In the genomic region with DNA sequence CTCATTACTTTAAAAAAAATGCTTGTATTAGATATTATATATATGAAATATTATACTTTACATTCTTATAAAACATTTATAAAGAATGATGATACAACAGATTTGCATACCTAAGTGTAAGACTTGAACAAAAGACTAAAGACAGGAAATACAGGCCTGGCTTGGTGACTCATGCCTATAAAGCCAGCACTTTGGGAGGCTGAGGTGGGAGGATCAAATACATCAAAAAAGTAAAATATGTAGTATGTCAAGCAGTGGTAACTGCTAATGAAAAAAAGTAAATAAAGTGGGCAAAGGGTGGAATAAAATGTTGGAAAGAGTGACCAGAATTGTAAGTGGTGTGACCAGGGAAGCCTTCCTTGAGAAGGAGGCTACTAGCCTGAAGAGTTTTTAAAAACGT, we compare ENCODE assay signal across 14 cellular contexts.
DNase-seq lines count a peak whose midpoint lies in the region; ATAC-seq, FAIRE-seq and TF ChIP-seq lines count a peak whose summit lies in the region.
"Had no signal": no experiment of that assay in that cellular context is flagged by ENCODE, and none has a peak within 500 bp of the region (broad histone marks: within the 10 kb centered on the region; RNA-seq: fewer than 3 reads in every experiment).

No MANE protein-coding gene starts in this region.

- H2AK5ac ChIP-seq in H1 (ENCODE audit: low read depth, low read length) = no peak overlapping the region

- H4K91ac ChIP-seq in H1 (replicated peaks; ENCODE audit: insufficient read length, low read length) = no peak overlapping the region

- BruUV-seq in PC-3 (replicated peaks; lab: Mats Ljungman, UMichigan) = no TSS peak

- no peak for TF ChIP-seq RAD21 in H1 (IDR thresholded peaks at IDR 0.05 in 1 of 2, conservative IDR thresholded peaks at IDR 0.05 in 1 of 2; ENCODE audit: low read depth in 2 of 2, low read length in 2 of 2)

- H2BK20ac ChIP-seq in H1 (ENCODE audit: low read length) = no peak overlapping the region

- H3K56ac ChIP-seq in H1 (replicated peaks; ENCODE audit: insufficient read length, low read depth, low read length) = no peak overlapping the region

- 93% methylated on average over 1 of the region's 1 CpG; no CpG with 5 or more reads in 1 of the 2 experiments for WGBS in H1 (ENCODE audit: extremely low coverage in 1 of 2, insufficient coverage in 1 of 2, insufficient read length in 1 of 2, insufficient replicate concordance in 2 of 2, low coverage in 1 of 2, low lambda C conversion rate in 2 of 2, missing lambda C conversion rate in 1 of 2), 2 experiments
- 70% methylated on average over 1 of the region's 1 CpG for WGBS in smooth muscle cell (ENCODE audit: low lambda C conversion rate)
- 95 to 97% methylated on average over 1 of the region's 1 CpG for WGBS in heart right ventricle, 2 donors

- H3K4ac ChIP-seq in H1 (replicated peaks; ENCODE audit: insufficient read length, low read depth, low read length) = no peak overlapping the region

- H3K14ac ChIP-seq in H1 (ENCODE audit: insufficient read length) = no peak overlapping the region

- no peaks in the 10 kb centered on the region for H3K9me2 ChIP-seq in PC-3 (replicated peaks; ENCODE audit: low read length)

- H3K79me1 ChIP-seq in H1 (ENCODE audit: low read depth, low read length) = no peaks in the 10 kb centered on the region; the same call in 1 of the 2 replicates

- H4K5ac ChIP-seq in H1 (ENCODE audit: insufficient read length, low read depth, low read length) = no peak overlapping the region

- no peak overlapping the region for H3K18ac ChIP-seq in H1 (ENCODE audit: extremely low read depth, low read length)

- no peak for FAIRE-seq in H1 (lab: Jason Lieb, UNC)
- no peak for FAIRE-seq in GM12891 (lab: Jason Lieb, UNC)
- FAIRE-seq: GM18507 had no signal

- no peak overlapping the region for H2BK15ac ChIP-seq in H1 (ENCODE audit: low read length)

- no peak overlapping the region for H3K23ac ChIP-seq in H1 (ENCODE audit: insufficient read length)

- H4K20me1 ChIP-seq in PC-3 (ENCODE audit: low read length) (no peaks in the 10 kb centered on the region), H1 (replicated peaks in 1 of 2; ENCODE audit: control insufficient read depth in 1 of 2, insufficient read depth in 2 of 2, low read length in 2 of 2) (no peaks in the 10 kb centered on the region), smooth muscle cell (ENCODE audit: low read depth) (no peaks in the 10 kb centered on the region)

- H3K9me3 ChIP-seq in PC-3 (ENCODE audit: low read length) = no peaks in the 10 kb centered on the region
- peaks cover 5 to 6% of the 10 kb centered on the region in 2 experiments; a peak in 3 of 4 replicates for H3K9me3 ChIP-seq in H1 (ENCODE audit: insufficient read depth in 2 of 2, low read depth in 1 of 2, low read length in 1 of 2)
- H3K9me3 ChIP-seq in smooth muscle cell (replicated peaks; ENCODE audit: low read depth) = no peaks in the 10 kb centered on the region
- peaks cover 0 to 7% (median 0%) of the 10 kb centered on the region in 11 donors for H3K9me3 ChIP-seq in heart right ventricle

- H3K23me2 ChIP-seq in H1 (ENCODE audit: low read depth, low read length) = no peaks in the 10 kb centered on the region; the same call in 1 of the 2 replicates

- no peak overlapping the region for H2BK5ac ChIP-seq in H1 (ENCODE audit: low read depth, low read length)

- CTCF ChIA-PET in PC-3 (lab: Charles Lee) = no interaction called here
- CTCF ChIA-PET in H1 (lab: Charles Lee; ENCODE audit: partially characterized antibody) = no interaction called here

- DNase-seq in activated CD4-positive, alpha-beta T cell treated with anti-CD3 and anti-CD28 coated beads for 48 hours = peak; percentile 4
- DNase-seq in activated CD4-positive, alpha-beta T cell treated with anti-CD3 and anti-CD28 coated beads for 1 hour = no peak
- DNase-seq in PC-3 = peak; percentile 77
- DNase-seq in H1 (ENCODE audit: low read depth in 1 of 2, low spot score in 2 of 2) = no peak
- no peak for DNase-seq in smooth muscle cell (lab: John Stamatoyannopoulos, UW; ENCODE audit: unreplicated experiment)
- DNase-seq in GM12891 (ENCODE audit: insufficient read length, low spot score) = no peak
- no peak for DNase-seq in NCI-H1417 treated with DMSO at 0.1 percent for 48 hours (lab: John Stamatoyannopoulos, UW)
- DNase-seq in heart right ventricle = no peak
- DNase-seq: activated CD8-positive, alpha-beta memory T cell treated with anti-CD3 and anti-CD28 coated beads for 24 hours; effector CD8-positive, alpha-beta T cell; hypothalamus; NCI-H1694 treated with DMSO at 0.1 percent for 48 hours had no signal

- POLR2A ChIA-PET in PC-3 (lab: Charles Lee; ENCODE audit: unreplicated experiment) = no interaction called here
- POLR2A ChIA-PET in H1 (lab: Charles Lee; ENCODE audit: partially characterized antibody) = no interaction called here

- TF ChIP-seq EP300 in H1 (IDR thresholded peaks at IDR 0.05; ENCODE audit: borderline replicate concordance in 1 of 2, low read depth in 2 of 2, low read length in 2 of 2) = no peak

- intact Hi-C loops in PC-3 (cut with micrococcal nuclease) = loop anchor here (10.0 kb wide), 1 partner anchor 90 kb away; no protein-coding TSS in a partner anchor
- intact Hi-C loops in heart right ventricle (cut with DNase I) = no loop called here

- no peaks in the 10 kb centered on the region for H3K36me3 ChIP-seq in PC-3 (ENCODE audit: low read depth, low read length)
- peaks cover 0 to 3% (median under 1%) of the 10 kb centered on the region in 4 experiments; a peak in 3 of 8 replicates for H3K36me3 ChIP-seq in H1 (ENCODE audit: control insufficient read depth in 2 of 4, insufficient read depth in 4 of 4, low read length in 3 of 4)
- H3K36me3 ChIP-seq in smooth muscle cell (ENCODE audit: low read depth) = no peaks in the 10 kb centered on the region
- H3K36me3 ChIP-seq in heart right ventricle = peaks cover 0 to 6% (median 0%) of the 10 kb centered on the region in 9 donors

- H3K4me1 ChIP-seq in PC-3 (ENCODE audit: insufficient read depth, low read length) (peaks cover 13% of the 10 kb centered on the region), H1 (replicated peaks in 1 of 4; ENCODE audit: control insufficient read depth in 3 of 4, insufficient read depth in 4 of 4, low read length in 3 of 4) (peaks cover 0 to 3% (median 0%) of the 10 kb centered on the region in 4 experiments; a peak in 1 of 7 replicates), smooth muscle cell (ENCODE audit: low read depth) (no peaks in the 10 kb centered on the region), heart right ventricle (no peaks in the 10 kb centered on the region)
- H3K4me1 ChIP-seq: parathyroid adenoma had no signal

- H2AFZ ChIP-seq in PC-3 (ENCODE audit: low read length) = no peak overlapping the region
- H2AFZ ChIP-seq in H1 (ENCODE audit: low read length) = no peak overlapping the region
- no peak overlapping the region for H2AFZ ChIP-seq in smooth muscle cell (ENCODE audit: low read depth)
- H2AFZ ChIP-seq: parathyroid adenoma had no signal

- H3K9ac ChIP-seq in PC-3 (ENCODE audit: low read length) (no peak overlapping the region), H1 (replicated peaks in 1 of 4; ENCODE audit: extremely low read depth in 1 of 4, low read depth in 3 of 4, low read length in 3 of 4) (no peak overlapping the region), smooth muscle cell (ENCODE audit: low read depth) (no peak overlapping the region)
- H3K9ac ChIP-seq: parathyroid adenoma had no signal

- no peak for TF ChIP-seq CTCF in PC-3 (conservative IDR thresholded peaks at IDR 0.05; ENCODE audit: low read depth, low read length)
- TF ChIP-seq CTCF in H1 (IDR thresholded peaks at IDR 0.05; ENCODE audit: control extremely low read depth in 1 of 3, insufficient read depth in 1 of 3, low read depth in 1 of 3, low read length in 3 of 3) = no peak
- no peak for TF ChIP-seq CTCF in smooth muscle cell (IDR thresholded peaks at IDR 0.05; ENCODE audit: borderline replicate concordance, insufficient read depth, poor library complexity, severe bottlenecking)
- TF ChIP-seq CTCF in heart right ventricle (IDR thresholded peaks at IDR 0.05) = no peak

- no peak overlapping the region for H3K27ac ChIP-seq in PC-3 (ENCODE audit: low read length)
- H3K27ac ChIP-seq in H1 (ENCODE audit: low read depth, low read length) = no peak overlapping the region
- peak overlapping the region; percentile 68 for H3K27ac ChIP-seq in smooth muscle cell (ENCODE audit: low read depth)
- no peak overlapping the region for H3K27ac ChIP-seq in heart right ventricle
- H3K27ac ChIP-seq: parathyroid adenoma had no signal

- H3K4me3 ChIP-seq in PC-3 (ENCODE audit: low read length) = no peak overlapping the region
- H3K4me3 ChIP-seq in H1 (ENCODE audit: extremely low read depth in 1 of 4, insufficient read depth in 2 of 4, low read depth in 3 of 4, low read length in 4 of 4) = no peak overlapping the region
- no peak overlapping the region for H3K4me3 ChIP-seq in smooth muscle cell
- no peak overlapping the region for H3K4me3 ChIP-seq in heart right ventricle

- no peaks in the 10 kb centered on the region for H3K27me3 ChIP-seq in PC-3 (ENCODE audit: low read length)
- no peaks in the 10 kb centered on the region for H3K27me3 ChIP-seq in H1 (replicated peaks in 1 of 4; ENCODE audit: control insufficient read depth in 3 of 4, extremely low read depth in 1 of 4, insufficient read depth in 3 of 4, low read length in 3 of 4)
- no peaks in the 10 kb centered on the region for H3K27me3 ChIP-seq in smooth muscle cell (ENCODE audit: low read depth)
- no peaks in the 10 kb centered on the region for H3K27me3 ChIP-seq in heart right ventricle

- TF ChIP-seq POLR2A in H1 (IDR thresholded peaks at IDR 0.05; ENCODE audit: control extremely low read depth in 1 of 2, low read depth in 2 of 2, low read length in 2 of 2) (no peak), GM12891 (IDR thresholded peaks at IDR 0.05; ENCODE audit: low read depth, low read length) (no peak)

- H2BK120ac ChIP-seq in H1 (replicated peaks; ENCODE audit: low read depth, low read length) = no peak overlapping the region

- peak; percentile 97 for ATAC-seq in PC-3
- ATAC-seq in heart right ventricle = no peak

- no peak overlapping the region for H2BK12ac ChIP-seq in H1 (ENCODE audit: low read depth, low read length)

- H3K79me2 ChIP-seq in PC-3 (ENCODE audit: low read length) (no peaks in the 10 kb centered on the region), H1 (ENCODE audit: control insufficient read depth in 1 of 2, insufficient read depth in 2 of 2, low read length in 2 of 2) (no peaks in the 10 kb centered on the region), smooth muscle cell (ENCODE audit: low read depth) (no peaks in the 10 kb centered on the region)
- H3K79me2 ChIP-seq: parathyroid adenoma had no signal

- H3K4me2 ChIP-seq in PC-3 (ENCODE audit: low read length) (peak overlapping the region; percentile 22; the same call in 1 of the 2 replicates), H1 (ENCODE audit: insufficient read depth in 1 of 2, low read depth in 2 of 2, low read length in 2 of 2) (no peak overlapping the region), smooth muscle cell (no peak overlapping the region)

- H4K8ac ChIP-seq in H1 (ENCODE audit: extremely low read depth, insufficient read depth, low read length) = no peak overlapping the region

- H3F3A ChIP-seq in PC-3 (ENCODE audit: low read length, unreplicated experiment) (no peaks in the 10 kb centered on the region), smooth muscle cell (ENCODE audit: low read depth) (no peaks in the 10 kb centered on the region)

TF ChIP-seq in H1, 55 proteins besides CTCF, POLR2A, EP300 and RAD21 (continues in another document):
- no peak for TF ChIP-seq BCL11A (IDR thresholded peaks at IDR 0.05; ENCODE audit: low read depth in 2 of 2, low read length in 2 of 2)

Comparison
In these comparisons a context has a peak if more than half of its experiments do, and no peak if none do; other contexts are left out.
1. DNase-seq: peak in activated CD4-positive, alpha-beta T cell treated with anti-CD3 and anti-CD28 coated beads for 48 hours (single experiment) and PC-3 (single experiment); none in activated CD4-positive, alpha-beta T cell treated with anti-CD3 and anti-CD28 coated beads for 1 hour (single experiment), H1 (0 of 2), smooth muscle cell (single experiment), GM12891 (single experiment), NCI-H1417 treated with DMSO at 0.1 percent for 48 hours (single experiment) and heart right ventricle (0 of 2).